ENCODE assay signal across 8 cellular contexts in the genomic region with DNA sequence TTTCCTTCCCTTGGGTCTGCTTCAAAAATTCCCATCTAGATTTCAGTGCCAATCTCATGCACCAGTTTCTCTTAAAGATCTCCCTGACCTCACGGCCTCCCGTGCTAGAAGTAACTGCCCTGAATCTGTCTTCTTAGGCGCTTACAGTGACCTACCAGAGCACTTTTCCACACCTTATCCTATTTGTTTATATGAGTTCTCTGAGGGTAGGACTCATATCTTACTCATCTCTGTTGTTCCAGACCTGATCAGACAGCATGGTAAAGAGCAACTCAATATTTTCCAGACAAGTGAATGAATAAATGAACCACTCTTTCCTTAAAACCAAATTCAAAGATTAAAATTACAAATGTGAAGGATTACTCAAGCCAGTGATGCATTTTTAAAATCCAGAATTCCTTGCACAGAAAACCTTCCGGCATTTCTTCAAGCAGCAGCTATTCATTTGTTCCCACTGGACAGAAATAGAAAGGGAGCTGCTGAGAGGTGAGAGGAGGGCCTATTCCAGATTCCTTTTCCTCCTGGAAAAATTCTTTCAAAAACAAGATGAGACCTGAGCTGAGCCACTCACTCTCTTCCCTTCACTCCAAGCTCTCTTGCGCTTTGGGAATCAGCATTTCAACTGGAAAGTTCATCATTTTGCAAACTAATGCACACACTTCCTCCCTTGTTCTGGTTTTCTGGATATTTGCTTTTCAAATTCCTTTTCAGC.
A peak's percentile ranks its signal among the peaks of the same experiment; 100 is the strongest.
DNase-seq lines count a peak whose midpoint lies in the region; ATAC-seq and TF ChIP-seq lines count a peak whose summit lies in the region.

No MANE protein-coding gene starts in this region.

- POLR2A ChIA-PET in T-cell (lab: Charles Lee): interaction anchor here (0.6 to 3.3 kb wide), 11 partner anchors 11 to 317 kb away, joined by 3 to 12 read pairs (median 4); a partner anchor contains a TSS

- intact Hi-C loops in esophagus squamous epithelium (cut with DNase I): no loop called here

- peak; percentile 7 for ATAC-seq in GM18517 (IDR thresholded peaks at IDR 0.05; ENCODE audit: unreplicated experiment)
- no peak for ATAC-seq in T-cell (replicated peaks in 1 of 4)
- no peak for ATAC-seq in GM21515 (IDR thresholded peaks at IDR 0.05; ENCODE audit: unreplicated experiment)
- no peak for ATAC-seq in GM21717 (IDR thresholded peaks at IDR 0.05; ENCODE audit: unreplicated experiment)
- no peak for ATAC-seq in HG03342 (IDR thresholded peaks at IDR 0.05; ENCODE audit: unreplicated experiment)

- WGBS in esophagus squamous epithelium, 2 donors: 69 to 71% methylated on average over 5 of the region's 5 CpGs

- no peaks in the 10 kb centered on the region for H3K9me3 Mint-ChIP-seq in T-cell

- H3K4me1 Mint-ChIP-seq in T-cell: peaks cover 89 to 98% (median 92%) of the 10 kb centered on the region in 3 donors

- H3K36me3 ChIP-seq in esophagus squamous epithelium: no peaks in the 10 kb centered on the region

- TF ChIP-seq CTCF in esophagus squamous epithelium (IDR thresholded peaks at IDR 0.05): no peak

- H3K9me3 ChIP-seq in esophagus squamous epithelium: no peaks in the 10 kb centered on the region

- peak overlapping the region; percentile 94 to 97 (median 96) for H3K4me3 Mint-ChIP-seq in T-cell

- H3K27me3 ChIP-seq in esophagus squamous epithelium: no peaks in the 10 kb centered on the region

- peak overlapping the region; percentile 86 to 90 for H3K27ac Mint-ChIP-seq in T-cell

- DNase-seq in T-cell (no peak), esophagus squamous epithelium (lab: John Stamatoyannopoulos, UW) (no peak), HCEC 1CT (no peak)

- H3K36me3 Mint-ChIP-seq in T-cell: no peaks in the 10 kb centered on the region

- TF ChIP-seq POLR2A in esophagus squamous epithelium (IDR thresholded peaks at IDR 0.05): no peak

- no peaks in the 10 kb centered on the region for H3K27me3 Mint-ChIP-seq in T-cell

- H3K4me3 ChIP-seq in esophagus squamous epithelium: no peak overlapping the region
- H3K4me3 ChIP-seq in skin epidermis: peak overlapping the region in 1 of 7 experiments; percentile 38

- H3K27ac ChIP-seq in esophagus squamous epithelium (peak overlapping the region; percentile 16 to 84 (median 76)), skin epidermis (peak overlapping the region in 17 of 21 experiments; percentile 1 to 79 (median 36))

- CTCF ChIA-PET in T-cell (lab: Charles Lee): interaction anchor here (0.6 to 2.8 kb wide), 27 partner anchors 8 to 1085 kb away, joined by 3 to 30 read pairs (median 4); a partner anchor contains a TSS

- H3K4me1 ChIP-seq in esophagus squamous epithelium: peaks cover 0 to 32% (median 0%) of the 10 kb centered on the region in 3 donors
